12 cellular contexts compared by ENCODE assay signal in genomic region chr1:21299780-21300395, GRCh38. TPM values are rescaled to one million over a fixed set of nuclear protein-coding genes. Genes with fewer than 3 reads are reported as not detected.
DNase-seq lines count a peak whose midpoint lies in the region; ATAC-seq lines count a peak whose summit lies in the region.
"Had no signal": no experiment of that assay in that cellular context is flagged by ENCODE, and none has a peak within 500 bp of the region (broad histone marks: within the 10 kb centered on the region; RNA-seq: fewer than 3 reads in every experiment).

No MANE protein-coding gene starts in this region.

- H3K27ac Mint-ChIP-seq in IgD-negative memory B cell: peak overlapping the region; percentile 83 to 98 (median 91)
- peak overlapping the region; percentile 77 for H3K27ac Mint-ChIP-seq in activated naive CD8-positive, alpha-beta T cell treated with anti-CD3 and anti-CD28 coated beads, Interleukin-2, amount 50 U/mL, for 24 hours
- H3K27ac Mint-ChIP-seq in naive thymus-derived CD8-positive, alpha-beta T cell: peak overlapping the region; percentile 13 to 95 (median 67)

- ATAC-seq in activated naive CD8-positive, alpha-beta T cell treated with anti-CD3 and anti-CD28 coated beads, Interleukin-2, amount 50 U/mL, for 24 hours: no peak
- ATAC-seq in naive thymus-derived CD8-positive, alpha-beta T cell: no peak
- ATAC-seq in GM21423 (IDR thresholded peaks at IDR 0.05; ENCODE audit: unreplicated experiment): no peak
- ATAC-seq in HG03565 (IDR thresholded peaks at IDR 0.05; ENCODE audit: unreplicated experiment): no peak

- peak overlapping the region in 3 of 4 donors; percentile 52 to 73 (median 60) for H3K4me3 Mint-ChIP-seq in IgD-negative memory B cell
- peak overlapping the region; percentile 3 for H3K4me3 Mint-ChIP-seq in activated naive CD8-positive, alpha-beta T cell treated with anti-CD3 and anti-CD28 coated beads, Interleukin-2, amount 50 U/mL, for 24 hours
- H3K4me3 Mint-ChIP-seq in naive thymus-derived CD8-positive, alpha-beta T cell: peak overlapping the region in 1 of 10 donors; percentile 33

- peak; percentile 13 for DNase-seq in NOMO-1 treated with DMSO at 0.1 percent for 48 hours (lab: John Stamatoyannopoulos, UW; ENCODE audit: unreplicated experiment)
- DNase-seq in NOMO-1 treated with dmso at 0.1 percent for 144 hours (lab: John Stamatoyannopoulos, UW; ENCODE audit: unreplicated experiment): no peak
- DNase-seq in activated naive CD8-positive, alpha-beta T cell treated with anti-CD3 and anti-CD28 coated beads, Interleukin-2, amount 50 U/mL, for 24 hours: no peak
- no peak for DNase-seq in naive thymus-derived CD8-positive, alpha-beta T cell
- no peak for DNase-seq in stimulated activated CD8-positive, alpha-beta memory T cell treated with anti-CD3 and anti-CD28 coated beads, Interleukin-4, amount 100 ng/mL, for 48 hours
- DNase-seq: Caco-2, erythroblast, GM23248, NCI-H510A treated with DMSO at 0.1 percent for 48 hours had no signal

- H3K36me3 Mint-ChIP-seq in IgD-negative memory B cell: peaks cover 5% of the 10 kb centered on the region
- peaks cover 20% of the 10 kb centered on the region for H3K36me3 Mint-ChIP-seq in activated naive CD8-positive, alpha-beta T cell treated with anti-CD3 and anti-CD28 coated beads, Interleukin-2, amount 50 U/mL, for 24 hours (ENCODE audit: low read depth)
- peaks cover 0 to 2% (median 0%) of the 10 kb centered on the region in 3 donors for H3K36me3 Mint-ChIP-seq in naive thymus-derived CD8-positive, alpha-beta T cell

- POLR2A ChIA-PET in naive thymus-derived CD8-positive, alpha-beta T cell (lab: Charles Lee): interaction anchor here (0.7 to 16.6 kb wide), 4 partner anchors 10 to 45 kb away, joined by 3 to 218 read pairs (median 4); no protein-coding TSS in a partner anchor

- peaks cover 31 to 60% (median 43%) of the 10 kb centered on the region in 3 donors for H3K4me1 Mint-ChIP-seq in IgD-negative memory B cell
- peaks cover 85% of the 10 kb centered on the region for H3K4me1 Mint-ChIP-seq in activated naive CD8-positive, alpha-beta T cell treated with anti-CD3 and anti-CD28 coated beads, Interleukin-2, amount 50 U/mL, for 24 hours
- H3K4me1 Mint-ChIP-seq in naive thymus-derived CD8-positive, alpha-beta T cell: peaks cover 28 to 77% (median 61%) of the 10 kb centered on the region in 4 donors

- H3K27me3 Mint-ChIP-seq in IgD-negative memory B cell: no peaks in the 10 kb centered on the region
- H3K27me3 Mint-ChIP-seq in activated naive CD8-positive, alpha-beta T cell treated with anti-CD3 and anti-CD28 coated beads, Interleukin-2, amount 50 U/mL, for 24 hours: no peaks in the 10 kb centered on the region
- H3K27me3 Mint-ChIP-seq in naive thymus-derived CD8-positive, alpha-beta T cell: no peaks in the 10 kb centered on the region

- no peaks in the 10 kb centered on the region for H3K9me3 Mint-ChIP-seq in IgD-negative memory B cell
- no peaks in the 10 kb centered on the region for H3K9me3 Mint-ChIP-seq in activated naive CD8-positive, alpha-beta T cell treated with anti-CD3 and anti-CD28 coated beads, Interleukin-2, amount 50 U/mL, for 24 hours
- H3K9me3 Mint-ChIP-seq in naive thymus-derived CD8-positive, alpha-beta T cell: peaks cover 0 to 1% (median 0%) of the 10 kb centered on the region in 9 donors

RNA-seq across cellular contexts. Expression of gene ECE1, which starts 9.6 kb away (rescaled TPM):
- polyA plus RNA-seq in IgD-negative memory B cell: 58.6 TPM
- total RNA-seq in naive thymus-derived CD8-positive, alpha-beta T cell: 10 to 100 TPM; 51.7 to 53.6 TPM
- polyA plus RNA-seq in naive thymus-derived CD8-positive, alpha-beta T cell: 10 to 100 TPM in 2 of 3 donors, 1 to 10 TPM in 1; 9.1 to 37.3 (median 20.5) TPM
